In genomic region chr10:44960482-44961230, GRCh38 we compare ENCODE assay signal across 8 cellular contexts. TPM values are rescaled to one million over a fixed set of nuclear protein-coding genes. Genes with fewer than 3 reads are reported as not detected.
A peak's percentile ranks its signal among the peaks of the same experiment; 100 is the strongest.
DNase-seq lines count a peak whose midpoint lies in the region; ATAC-seq and TF ChIP-seq lines count a peak whose summit lies in the region.

No MANE protein-coding gene starts in this region.

- no peak for TF ChIP-seq CTCF in GM10266 (IDR thresholded peaks at IDR 0.05; ENCODE audit: control insufficient read depth, insufficient read depth, low read depth, missing control alignments)

- H3K9me3 Mint-ChIP-seq in activated T-helper 2 cell treated with anti-CD3 and anti-CD28 coated beads, Interferon-gamma antibody, Interleukin-2, Interleukin-4, amounts not matched to agents 10 μg/mL and 5 μg/mL and 100 μg/mL, durations not matched to agents 14 hours and 24 hours and 36 hours = no peaks in the 10 kb centered on the region
- H3K9me3 Mint-ChIP-seq in stimulated activated memory B cell treated with anti-CD40 and anti-IgM and Interleukin-4, amounts not matched to agents 10 μg/mL and 1 μg/mL and 100 μg/mL, for 72 hours = no peaks in the 10 kb centered on the region

- H3K27me3 Mint-ChIP-seq in activated T-helper 2 cell treated with anti-CD3 and anti-CD28 coated beads, Interferon-gamma antibody, Interleukin-2, Interleukin-4, amounts not matched to agents 10 μg/mL and 5 μg/mL and 100 μg/mL, durations not matched to agents 14 hours and 24 hours and 36 hours (ENCODE audit: low read depth) = no peaks in the 10 kb centered on the region
- H3K27me3 Mint-ChIP-seq in stimulated activated memory B cell treated with anti-CD40 and anti-IgM and Interleukin-4, amounts not matched to agents 10 μg/mL and 1 μg/mL and 100 μg/mL, for 72 hours = no peaks in the 10 kb centered on the region

- peaks cover 7% of the 10 kb centered on the region for H3K36me3 Mint-ChIP-seq in activated T-helper 2 cell treated with anti-CD3 and anti-CD28 coated beads, Interferon-gamma antibody, Interleukin-2, Interleukin-4, amounts not matched to agents 10 μg/mL and 5 μg/mL and 100 μg/mL, durations not matched to agents 14 hours and 24 hours and 36 hours (ENCODE audit: low read depth)
- peaks cover 19% of the 10 kb centered on the region for H3K36me3 Mint-ChIP-seq in stimulated activated memory B cell treated with anti-CD40 and anti-IgM and Interleukin-4, amounts not matched to agents 10 μg/mL and 1 μg/mL and 100 μg/mL, for 72 hours

- no peak overlapping the region for H3K9ac ChIP-seq in HUES6 (ENCODE audit: low read length)

- H3K27me3 ChIP-seq in HUES6 (ENCODE audit: control insufficient read depth, insufficient read depth, low read length) = peaks cover 7% of the 10 kb centered on the region

- ATAC-seq in stimulated activated memory B cell treated with anti-CD40 and anti-IgM and Interleukin-4, amounts not matched to agents 10 μg/mL and 1 μg/mL and 100 μg/mL, for 72 hours = no peak
- ATAC-seq in GM18873 (IDR thresholded peaks at IDR 0.05; ENCODE audit: low FRiP score, unreplicated experiment) (no peak), GM18520 (IDR thresholded peaks at IDR 0.05; ENCODE audit: unreplicated experiment) (no peak), GM18511 (IDR thresholded peaks at IDR 0.05; ENCODE audit: unreplicated experiment) (no peak)

- H3K27ac Mint-ChIP-seq in activated T-helper 2 cell treated with anti-CD3 and anti-CD28 coated beads, Interferon-gamma antibody, Interleukin-2, Interleukin-4, amounts not matched to agents 10 μg/mL and 5 μg/mL and 100 μg/mL, durations not matched to agents 14 hours and 24 hours and 36 hours = no peak overlapping the region
- H3K27ac Mint-ChIP-seq in stimulated activated memory B cell treated with anti-CD40 and anti-IgM and Interleukin-4, amounts not matched to agents 10 μg/mL and 1 μg/mL and 100 μg/mL, for 72 hours = no peak overlapping the region

- H3K36me3 ChIP-seq in HUES6 (ENCODE audit: control insufficient read depth, insufficient read depth, low read length) = no peaks in the 10 kb centered on the region

- H3K4me1 Mint-ChIP-seq in activated T-helper 2 cell treated with anti-CD3 and anti-CD28 coated beads, Interferon-gamma antibody, Interleukin-2, Interleukin-4, amounts not matched to agents 10 μg/mL and 5 μg/mL and 100 μg/mL, durations not matched to agents 14 hours and 24 hours and 36 hours (ENCODE audit: low read depth) = peaks cover 15% of the 10 kb centered on the region
- H3K4me1 Mint-ChIP-seq in stimulated activated memory B cell treated with anti-CD40 and anti-IgM and Interleukin-4, amounts not matched to agents 10 μg/mL and 1 μg/mL and 100 μg/mL, for 72 hours = peaks cover 70% of the 10 kb centered on the region

- intact Hi-C loops in activated T-helper 2 cell treated with anti-CD3 and anti-CD28 coated beads, Interferon-gamma antibody, Interleukin-2, Interleukin-4, amounts not matched to agents 10 μg/mL and 5 μg/mL and 100 μg/mL, durations not matched to agents 14 hours and 24 hours and 36 hours (cut with micrococcal nuclease) = no loop called here

- H3K27ac ChIP-seq in HUES6 (ENCODE audit: low read depth, low read length) = no peak overlapping the region

- no peaks in the 10 kb centered on the region for H3K9me3 ChIP-seq in HUES6 (ENCODE audit: control insufficient read depth, insufficient read depth, low read depth, low read length)

- peak overlapping the region; percentile 41 for H3K4me3 Mint-ChIP-seq in activated T-helper 2 cell treated with anti-CD3 and anti-CD28 coated beads, Interferon-gamma antibody, Interleukin-2, Interleukin-4, amounts not matched to agents 10 μg/mL and 5 μg/mL and 100 μg/mL, durations not matched to agents 14 hours and 24 hours and 36 hours (ENCODE audit: low read depth)
- H3K4me3 Mint-ChIP-seq in stimulated activated memory B cell treated with anti-CD40 and anti-IgM and Interleukin-4, amounts not matched to agents 10 μg/mL and 1 μg/mL and 100 μg/mL, for 72 hours = peak overlapping the region; percentile 86

- H3K4me1 ChIP-seq in HUES6 (ENCODE audit: control insufficient read depth, insufficient read depth, low read length) = peaks cover 58% of the 10 kb centered on the region

- peak overlapping the region; percentile 75 for H3K4me3 ChIP-seq in HUES6 (ENCODE audit: low read depth, low read length)

- no peak for DNase-seq in activated T-helper 2 cell treated with anti-CD3 and anti-CD28 coated beads, Interferon-gamma antibody, Interleukin-2, Interleukin-4, amounts not matched to agents 10 μg/mL and 5 μg/mL and 100 μg/mL, durations not matched to agents 14 hours and 24 hours and 36 hours (ENCODE audit: low spot score)
- DNase-seq in left kidney (ENCODE audit: low read depth, low spot score) (peak; percentile 79), GM10266 (ENCODE audit: extremely low spot score) (no peak)

RNA-seq across cellular contexts. Expression of gene RASSF4, which starts 1.1 kb away (rescaled TPM):
- 0.66 and 1.7 TPM in 2 replicates for total RNA-seq in activated T-helper 2 cell treated with anti-CD3 and anti-CD28 coated beads, Interferon-gamma antibody, Interleukin-2, Interleukin-4, amounts not matched to agents 10 μg/mL and 5 μg/mL and 100 μg/mL, durations not matched to agents 14 hours and 24 hours and 36 hours

RNA-seq across cellular contexts. Expression of gene DEPP1, which starts 18.0 kb away (rescaled TPM):
- total RNA-seq in activated T-helper 2 cell treated with anti-CD3 and anti-CD28 coated beads, Interferon-gamma antibody, Interleukin-2, Interleukin-4, amounts not matched to agents 10 μg/mL and 5 μg/mL and 100 μg/mL, durations not matched to agents 14 hours and 24 hours and 36 hours = 0.64 and 1.5 TPM in 2 replicates

RNA-seq across cellular contexts. Expression of gene ZNF22, which starts 40.1 kb away (rescaled TPM):
- total RNA-seq in activated T-helper 2 cell treated with anti-CD3 and anti-CD28 coated beads, Interferon-gamma antibody, Interleukin-2, Interleukin-4, amounts not matched to agents 10 μg/mL and 5 μg/mL and 100 μg/mL, durations not matched to agents 14 hours and 24 hours and 36 hours = 24.6 and 25.6 TPM in 2 replicates

RNA-seq across cellular contexts. Expression of gene TMEM72, which starts 49.5 kb away (rescaled TPM):
- not detected in 2 replicates for total RNA-seq in activated T-helper 2 cell treated with anti-CD3 and anti-CD28 coated beads, Interferon-gamma antibody, Interleukin-2, Interleukin-4, amounts not matched to agents 10 μg/mL and 5 μg/mL and 100 μg/mL, durations not matched to agents 14 hours and 24 hours and 36 hours
